Comparison of ENCODE assay signal across 8 cellular contexts in the genomic region with DNA sequence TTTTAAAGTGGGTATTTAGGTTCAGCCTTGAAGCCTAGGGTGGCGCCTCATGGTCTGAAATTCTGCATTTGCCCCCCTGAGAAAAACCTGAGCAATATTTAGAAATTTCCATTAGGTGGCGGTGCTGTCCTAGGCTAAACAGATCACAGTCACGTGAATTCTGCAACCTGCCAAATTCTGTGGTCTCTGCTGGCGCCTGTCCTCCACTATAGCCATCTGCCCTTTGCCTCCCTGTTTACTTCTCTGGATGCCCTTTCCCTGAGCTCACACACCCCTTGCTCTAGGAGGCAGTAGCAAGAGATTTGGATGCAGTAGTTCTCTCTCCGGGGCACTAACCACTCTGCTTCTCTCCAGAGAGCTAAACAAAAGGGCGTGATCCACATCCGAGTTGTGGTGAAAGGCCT. TPM values are rescaled to one million over a fixed set of nuclear protein-coding genes. Genes with fewer than 3 reads are reported as not detected.
DNase-seq lines count a peak whose midpoint lies in the region; ATAC-seq and TF ChIP-seq lines count a peak whose summit lies in the region.

No MANE protein-coding gene starts in this region.

- H3K4me1 Mint-ChIP-seq in stimulated activated naive CD8-positive, alpha-beta T cell treated with anti-CD3 and anti-CD28 coated beads, Interleukin-15, amount 100 ng/mL, for 72 hours = peaks cover 9% of the 10 kb centered on the region

- ATAC-seq in stimulated activated naive CD8-positive, alpha-beta T cell treated with anti-CD3 and anti-CD28 coated beads, Interleukin-15, amount 100 ng/mL, for 72 hours = peak; percentile 68
- ATAC-seq in stimulated activated naive CD8-positive, alpha-beta T cell treated with anti-CD3 and anti-CD28 coated beads, Interleukin-15, Interleukin-2, amounts not matched to agents 100 U/mL and 50 U/mL, for 24 hours = no peak
- ATAC-seq in SK-N-SH treated with all-trans-retinoic acid at 6 μM for 48 hours (peak; percentile 73), left lung (no peak), HG02678 (IDR thresholded peaks at IDR 0.05; ENCODE audit: unreplicated experiment) (no peak)

- H3K4me3 ChIP-seq in fibroblast of mammary gland (ENCODE audit: control insufficient read depth, low read depth, low read length) = no peak overlapping the region
- H3K4me3 ChIP-seq in left lung = no peak overlapping the region

- H3K36me3 ChIP-seq in left lung = peaks cover 0 to 74% of the 10 kb centered on the region in 2 donors

- no peaks in the 10 kb centered on the region for H3K4me1 ChIP-seq in left lung

- H3K9me3 ChIP-seq in left lung = no peaks in the 10 kb centered on the region

- intact Hi-C loops in left lung (cut with DNase I) = no loop called here

- no peaks in the 10 kb centered on the region for H3K9me3 Mint-ChIP-seq in stimulated activated naive CD8-positive, alpha-beta T cell treated with anti-CD3 and anti-CD28 coated beads, Interleukin-15, amount 100 ng/mL, for 72 hours

- no peak overlapping the region for H3K27ac Mint-ChIP-seq in stimulated activated naive CD8-positive, alpha-beta T cell treated with anti-CD3 and anti-CD28 coated beads, Interleukin-15, amount 100 ng/mL, for 72 hours

- peak; percentile 19 to 29 for DNase-seq in stimulated activated naive CD8-positive, alpha-beta T cell treated with anti-CD3 and anti-CD28 coated beads, Interleukin-15, amount 100 ng/mL, for 72 hours
- DNase-seq in stimulated activated naive CD8-positive, alpha-beta T cell treated with anti-CD3 and anti-CD28 coated beads, Interleukin-15, Interleukin-2, amounts not matched to agents 100 U/mL and 50 U/mL, for 24 hours = no peak
- DNase-seq in fibroblast of mammary gland (ENCODE audit: low read depth) = peak; percentile 68
- DNase-seq in occipital lobe (lab: John Stamatoyannopoulos, UW) = peak; percentile 20
- DNase-seq in left lung = no peak

- peak; percentile 68 for TF ChIP-seq CTCF in LNCAP (IDR thresholded peaks at IDR 0.05)
- peak; percentile 61 for TF ChIP-seq CTCF in fibroblast of mammary gland (conservative IDR thresholded peaks at IDR 0.05; ENCODE audit: control insufficient read depth, insufficient read depth, low read depth, low read length)
- TF ChIP-seq CTCF in left lung (IDR thresholded peaks at IDR 0.05) = no peak

- H3K27ac ChIP-seq in left lung = no peak overlapping the region

- H3K4me3 Mint-ChIP-seq in stimulated activated naive CD8-positive, alpha-beta T cell treated with anti-CD3 and anti-CD28 coated beads, Interleukin-15, amount 100 ng/mL, for 72 hours = no peak overlapping the region

- H3K27me3 ChIP-seq in left lung = no peaks in the 10 kb centered on the region

- H3K27me3 Mint-ChIP-seq in stimulated activated naive CD8-positive, alpha-beta T cell treated with anti-CD3 and anti-CD28 coated beads, Interleukin-15, amount 100 ng/mL, for 72 hours = no peaks in the 10 kb centered on the region

TF ChIP-seq in SK-N-SH treated with all-trans-retinoic acid at 6 μM for 48 hours, 23 proteins besides CTCF, POLR2A, EP300 and RAD21:
- TF ChIP-seq, protein P1, sequence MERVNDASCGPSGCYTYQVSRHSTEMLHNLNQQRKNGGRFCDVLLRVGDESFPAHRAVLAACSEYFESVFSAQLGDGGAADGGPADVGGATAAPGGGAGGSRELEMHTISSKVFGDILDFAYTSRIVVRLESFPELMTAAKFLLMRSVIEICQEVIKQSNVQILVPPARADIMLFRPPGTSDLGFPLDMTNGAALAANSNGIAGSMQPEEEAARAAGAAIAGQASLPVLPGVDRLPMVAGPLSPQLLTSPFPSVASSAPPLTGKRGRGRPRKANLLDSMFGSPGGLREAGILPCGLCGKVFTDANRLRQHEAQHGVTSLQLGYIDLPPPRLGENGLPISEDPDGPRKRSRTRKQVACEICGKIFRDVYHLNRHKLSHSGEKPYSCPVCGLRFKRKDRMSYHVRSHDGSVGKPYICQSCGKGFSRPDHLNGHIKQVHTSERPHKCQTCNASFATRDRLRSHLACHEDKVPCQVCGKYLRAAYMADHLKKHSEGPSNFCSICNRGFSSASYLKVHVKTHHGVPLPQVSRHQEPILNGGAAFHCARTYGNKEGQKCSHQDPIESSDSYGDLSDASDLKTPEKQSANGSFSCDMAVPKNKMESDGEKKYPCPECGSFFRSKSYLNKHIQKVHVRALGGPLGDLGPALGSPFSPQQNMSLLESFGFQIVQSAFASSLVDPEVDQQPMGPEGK (CRISPR knock-in tag; IDR thresholded peaks at IDR 0.05; ENCODE audit: borderline replicate concordance) = no peak
- TF ChIP-seq TCF4 (CRISPR knock-in tag; IDR thresholded peaks at IDR 0.05; ENCODE audit: borderline replicate concordance) = no peak
- no peak for TF ChIP-seq OSR1 (CRISPR knock-in tag; IDR thresholded peaks at IDR 0.05)
- TF ChIP-seq RARB (CRISPR knock-in tag; IDR thresholded peaks at IDR 0.05) = no peak
- no peak for TF ChIP-seq ISL1 (CRISPR knock-in tag; IDR thresholded peaks at IDR 0.05)
- TF ChIP-seq SNAI2 (CRISPR knock-in tag; IDR thresholded peaks at IDR 0.05) = no peak
- no peak for TF ChIP-seq ARNTL (CRISPR knock-in tag; IDR thresholded peaks at IDR 0.05; ENCODE audit: borderline replicate concordance, low read depth)
- TF ChIP-seq PPARA (CRISPR knock-in tag; IDR thresholded peaks at IDR 0.05; ENCODE audit: borderline replicate concordance) = no peak
- TF ChIP-seq, protein P2, sequence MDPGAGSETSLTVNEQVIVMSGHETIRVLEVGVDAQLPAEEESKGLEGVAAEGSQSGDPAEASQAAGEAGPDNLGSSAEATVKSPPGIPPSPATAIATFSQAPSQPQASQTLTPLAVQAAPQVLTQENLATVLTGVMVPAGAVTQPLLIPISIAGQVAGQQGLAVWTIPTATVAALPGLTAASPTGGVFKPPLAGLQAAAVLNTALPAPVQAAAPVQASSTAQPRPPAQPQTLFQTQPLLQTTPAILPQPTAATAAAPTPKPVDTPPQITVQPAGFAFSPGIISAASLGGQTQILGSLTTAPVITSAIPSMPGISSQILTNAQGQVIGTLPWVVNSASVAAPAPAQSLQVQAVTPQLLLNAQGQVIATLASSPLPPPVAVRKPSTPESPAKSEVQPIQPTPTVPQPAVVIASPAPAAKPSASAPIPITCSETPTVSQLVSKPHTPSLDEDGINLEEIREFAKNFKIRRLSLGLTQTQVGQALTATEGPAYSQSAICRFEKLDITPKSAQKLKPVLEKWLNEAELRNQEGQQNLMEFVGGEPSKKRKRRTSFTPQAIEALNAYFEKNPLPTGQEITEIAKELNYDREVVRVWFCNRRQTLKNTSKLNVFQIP (CRISPR knock-in tag; IDR thresholded peaks at IDR 0.05; ENCODE audit: borderline replicate concordance, low read depth) = no peak
- TF ChIP-seq, protein P3, sequence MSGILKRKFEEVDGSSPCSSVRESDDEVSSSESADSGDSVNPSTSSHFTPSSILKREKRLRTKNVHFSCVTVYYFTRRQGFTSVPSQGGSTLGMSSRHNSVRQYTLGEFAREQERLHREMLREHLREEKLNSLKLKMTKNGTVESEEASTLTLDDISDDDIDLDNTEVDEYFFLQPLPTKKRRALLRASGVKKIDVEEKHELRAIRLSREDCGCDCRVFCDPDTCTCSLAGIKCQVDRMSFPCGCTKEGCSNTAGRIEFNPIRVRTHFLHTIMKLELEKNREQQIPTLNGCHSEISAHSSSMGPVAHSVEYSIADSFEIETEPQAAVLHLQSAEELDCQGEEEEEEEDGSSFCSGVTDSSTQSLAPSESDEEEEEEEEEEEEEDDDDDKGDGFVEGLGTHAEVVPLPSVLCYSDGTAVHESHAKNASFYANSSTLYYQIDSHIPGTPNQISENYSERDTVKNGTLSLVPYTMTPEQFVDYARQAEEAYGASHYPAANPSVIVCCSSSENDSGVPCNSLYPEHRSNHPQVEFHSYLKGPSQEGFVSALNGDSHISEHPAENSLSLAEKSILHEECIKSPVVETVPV (CRISPR knock-in tag; IDR thresholded peaks at IDR 0.05) = no peak
- TF ChIP-seq ZFP30 (CRISPR knock-in tag; IDR thresholded peaks at IDR 0.05) = no peak
- no peak for TF ChIP-seq BACH2 (CRISPR knock-in tag; IDR thresholded peaks at IDR 0.05; ENCODE audit: borderline replicate concordance)
- no peak for TF ChIP-seq TOX (CRISPR knock-in tag; IDR thresholded peaks at IDR 0.05; ENCODE audit: borderline replicate concordance)

RNA-seq across cellular contexts. Expression of a gene that starts 9.1 kb away (rescaled TPM):
- total RNA-seq in occipital lobe = 16.7 TPM
- 10 to 100 TPM; 37.1 to 41.2 TPM for total RNA-seq in left lung

RNA-seq across cellular contexts. Expression of a gene that starts 9.4 kb away (rescaled TPM):
- total RNA-seq in occipital lobe (15.6 TPM), left lung (10 to 100 TPM; 19.0 to 19.2 TPM)

Comparison
In these comparisons a context has a peak if more than half of its experiments do, and no peak if none do; other contexts are left out.
1. ATAC-seq: peak in stimulated activated naive CD8-positive, alpha-beta T cell treated with anti-CD3 and anti-CD28 coated beads, Interleukin-15, amount 100 ng/mL, for 72 hours (single experiment) and SK-N-SH treated with all-trans-retinoic acid at 6 μM for 48 hours (single experiment); none in stimulated activated naive CD8-positive, alpha-beta T cell treated with anti-CD3 and anti-CD28 coated beads, Interleukin-15, Interleukin-2, amounts not matched to agents 100 U/mL and 50 U/mL, for 24 hours (single experiment), left lung (single experiment) and HG02678 (single experiment).
2. DNase-seq: peak in stimulated activated naive CD8-positive, alpha-beta T cell treated with anti-CD3 and anti-CD28 coated beads, Interleukin-15, amount 100 ng/mL, for 72 hours (2 of 2), fibroblast of mammary gland (single experiment) and occipital lobe (single experiment); none in stimulated activated naive CD8-positive, alpha-beta T cell treated with anti-CD3 and anti-CD28 coated beads, Interleukin-15, Interleukin-2, amounts not matched to agents 100 U/mL and 50 U/mL, for 24 hours (single experiment) and left lung (0 of 2).
3. CTCF ChIP-seq: peak in LNCAP (single experiment) and fibroblast of mammary gland (single experiment); none in left lung (0 of 2).